8 cellular contexts compared by ENCODE assay signal in genomic region chr6:15551798-15552197, GRCh38.
DNase-seq lines count a peak whose midpoint lies in the region; ATAC-seq, FAIRE-seq and TF ChIP-seq lines count a peak whose summit lies in the region.
"Had no signal": no experiment of that assay in that cellular context is flagged by ENCODE, and none has a peak within 500 bp of the region (broad histone marks: within the 10 kb centered on the region; RNA-seq: fewer than 3 reads in every experiment).

No MANE protein-coding gene starts in this region.

- BruUV-seq in OCI-LY7 (replicated peaks; lab: Mats Ljungman, UMichigan) = no TSS peak

- H3K9me3 Mint-ChIP-seq in GM23338 = no peaks in the 10 kb centered on the region; the same call in 2 of the 3 replicates
- H3K9me3 Mint-ChIP-seq: activated CD4-positive, alpha-beta T cell treated with anti-CD3 and anti-CD28 coated beads, Interleukin-2, amount 10 ng/mL, durations not matched to agents 24 days and 14 days had no signal

- CTCF ChIA-PET in OCI-LY7 (lab: Charles Lee; ENCODE audit: unreplicated experiment) = no interaction called here

- H3K9me3 ChIP-seq in OCI-LY7 (ENCODE audit: low read length) = no peaks in the 10 kb centered on the region
- no peaks in the 10 kb centered on the region for H3K9me3 ChIP-seq in cardiac muscle cell (ENCODE audit: low read depth)

- no peaks in the 10 kb centered on the region for H4K20me1 ChIP-seq in GM23338 (replicated peaks; ENCODE audit: insufficient read depth)
- H4K20me1 ChIP-seq in OCI-LY7 (ENCODE audit: insufficient read depth, low read length) = no peaks in the 10 kb centered on the region

- POLR2A ChIA-PET in OCI-LY7 (lab: Charles Lee) = interaction anchor here (0.8 to 1.3 kb wide), 2 partner anchors 107 to 580 kb away, joined by 3 to 6 read pairs; no protein-coding TSS in a partner anchor

- ATAC-seq in GM23338 = peak; percentile 28
- ATAC-seq in HG02973 (IDR thresholded peaks at IDR 0.05; ENCODE audit: unreplicated experiment) = no peak

- H3K27me3 Mint-ChIP-seq in GM23338 (ENCODE audit: insufficient read depth, low read depth, poor library complexity) = peaks cover 6% of the 10 kb centered on the region
- H3K27me3 Mint-ChIP-seq: activated CD4-positive, alpha-beta T cell treated with anti-CD3 and anti-CD28 coated beads, Interleukin-2, amount 10 ng/mL, durations not matched to agents 24 days and 14 days had no signal

- no peaks in the 10 kb centered on the region for H3F3A ChIP-seq in GM23338 (replicated peaks; ENCODE audit: low read depth)

- no peak overlapping the region for H3K4me3 ChIP-seq in GM23338
- no peak overlapping the region for H3K4me3 ChIP-seq in OCI-LY7 (ENCODE audit: low read depth, low read length, poor library complexity, severe bottlenecking)
- no peak overlapping the region for H3K4me3 ChIP-seq in cardiac muscle cell

- FAIRE-seq in RCC 7860 (lab: Jason Lieb, UNC) = no peak

- intact Hi-C loops in OCI-LY7 (cut with micrococcal nuclease; ENCODE audit: unreplicated experiment) = no loop called here

- no peaks in the 10 kb centered on the region for H3K36me3 ChIP-seq in GM23338 (ENCODE audit: insufficient read depth)
- no peaks in the 10 kb centered on the region for H3K36me3 ChIP-seq in OCI-LY7 (ENCODE audit: insufficient read depth, low read length)
- H3K36me3 ChIP-seq in cardiac muscle cell = no peaks in the 10 kb centered on the region

- H3K4me2 ChIP-seq in GM23338 (no peak overlapping the region), OCI-LY7 (ENCODE audit: low read length) (peak overlapping the region; percentile 57)

- no peak overlapping the region for H3K4me3 Mint-ChIP-seq in GM23338
- H3K4me3 Mint-ChIP-seq: activated CD4-positive, alpha-beta T cell treated with anti-CD3 and anti-CD28 coated beads, Interleukin-2, amount 10 ng/mL, durations not matched to agents 24 days and 14 days had no signal

- H3K27me3 ChIP-seq in GM23338 (ENCODE audit: insufficient read depth) = no peaks in the 10 kb centered on the region
- no peaks in the 10 kb centered on the region for H3K27me3 ChIP-seq in cardiac muscle cell

- H3K9me2 ChIP-seq in GM23338 (ENCODE audit: insufficient read depth) (peaks cover 3% of the 10 kb centered on the region; the same call in 1 of the 2 replicates), OCI-LY7 (ENCODE audit: insufficient read depth, low read length) (no peaks in the 10 kb centered on the region)

- no peak for TF ChIP-seq CTCF in GM23338 (conservative IDR thresholded peaks at IDR 0.05; ENCODE audit: low read depth in 2 of 2)
- TF ChIP-seq CTCF in OCI-LY7 (conservative IDR thresholded peaks at IDR 0.05; ENCODE audit: low read length) = no peak
- TF ChIP-seq CTCF in cardiac muscle cell (IDR thresholded peaks at IDR 0.05; ENCODE audit: low read depth, low read length) = no peak

- H2AFZ ChIP-seq in GM23338 (no peak overlapping the region), OCI-LY7 (ENCODE audit: low read length) (no peak overlapping the region)

- no peak for DNase-seq in GM23338 (ENCODE audit: low spot score)
- peak; percentile 73 for DNase-seq in OCI-LY7 (ENCODE audit: low spot score)
- DNase-seq in cardiac muscle cell (ENCODE audit: low read depth in 1 of 2, low spot score in 1 of 2) = peak; percentile 10 to 26
- peak; percentile 63 for DNase-seq in retina
- no peak for DNase-seq in RCC 7860 (ENCODE audit: low spot score)
- no peak for DNase-seq in GDM1 (lab: John Stamatoyannopoulos, UW)
- DNase-seq: activated CD4-positive, alpha-beta T cell treated with anti-CD3 and anti-CD28 coated beads, Interleukin-2, amount 10 ng/mL, durations not matched to agents 24 days and 14 days had no signal

- peaks cover 60% of the 10 kb centered on the region for H3K4me1 ChIP-seq in GM23338 (ENCODE audit: insufficient read depth)
- peaks cover 44% of the 10 kb centered on the region for H3K4me1 ChIP-seq in OCI-LY7 (ENCODE audit: insufficient read depth, low read length, poor library complexity, severe bottlenecking)
- peaks cover 2% of the 10 kb centered on the region for H3K4me1 ChIP-seq in cardiac muscle cell (ENCODE audit: low read depth)

- H3K27ac Mint-ChIP-seq in GM23338 = peak overlapping the region; percentile 24
- H3K27ac Mint-ChIP-seq: activated CD4-positive, alpha-beta T cell treated with anti-CD3 and anti-CD28 coated beads, Interleukin-2, amount 10 ng/mL, durations not matched to agents 24 days and 14 days had no signal

- no peaks in the 10 kb centered on the region for H3K36me3 Mint-ChIP-seq in GM23338 (ENCODE audit: low read depth)

- no peak overlapping the region for H3K27ac ChIP-seq in GM23338 (ENCODE audit: low read depth)
- peak overlapping the region; percentile 48 for H3K27ac ChIP-seq in OCI-LY7 (ENCODE audit: low read depth, low read length, poor library complexity, severe bottlenecking)
- no peak overlapping the region for H3K27ac ChIP-seq in cardiac muscle cell

- peaks cover 58% of the 10 kb centered on the region for H3K4me1 Mint-ChIP-seq in GM23338

- H3K79me2 ChIP-seq in GM23338 (replicated peaks; ENCODE audit: insufficient read depth) (no peaks in the 10 kb centered on the region), OCI-LY7 (ENCODE audit: insufficient read depth, low read depth, low read length) (no peaks in the 10 kb centered on the region)

TF ChIP-seq in GM23338, 12 proteins besides CTCF, POLR2A, EP300 and RAD21:
- TF ChIP-seq JUNB (IDR thresholded peaks at IDR 0.05; ENCODE audit: unreplicated experiment) = no peak
- no peak for TF ChIP-seq NANOG (IDR thresholded peaks at IDR 0.05; ENCODE audit: borderline replicate concordance)
- TF ChIP-seq CREB1 (CRISPR knock-in tag; IDR thresholded peaks at IDR 0.05; ENCODE audit: low read depth) = no peak
- no peak for TF ChIP-seq ETS1 (IDR thresholded peaks at IDR 0.05)
- TF ChIP-seq ZNF462 (CRISPR knock-in tag; IDR thresholded peaks at IDR 0.05) = no peak

Comparison
In these comparisons a context has a peak if more than half of its experiments do, and no peak if none do; other contexts are left out.
1. DNase-seq: peak in OCI-LY7 (single experiment), cardiac muscle cell (2 of 2) and retina (single experiment); none in GM23338 (single experiment), RCC 7860 (single experiment) and GDM1 (single experiment).